Comparison of ENCODE assay signal across 8 cellular contexts in genomic region chr20:53926428-53927028, GRCh38.
DNase-seq lines count a peak whose midpoint lies in the region; ATAC-seq and TF ChIP-seq lines count a peak whose summit lies in the region.

No MANE protein-coding gene starts in this region.

- no peaks in the 10 kb centered on the region for H3K79me2 ChIP-seq in SK-N-SH (ENCODE audit: insufficient read depth)

- DNase-seq in Caki2 (ENCODE audit: low read depth) (peak; percentile 97), SK-N-SH (no peak), fibroblast of peridontal ligament (ENCODE audit: extremely low read depth) (peak; percentile 77), gastrocnemius medialis (no peak), HUDEP-2 (lab: John Stamatoyannopoulos, UW; ENCODE audit: unreplicated experiment in 76 of 76) (no peak), activated gamma-delta T cell (lab: John Stamatoyannopoulos, UW) (no peak)

- CTCF ChIA-PET in SK-N-SH (lab: Yijun Ruan, JAX): interaction anchor here (0.6 to 1.0 kb wide), 3 partner anchors 10 to 512 kb away, joined by 3 to 4 read pairs (median 3); no protein-coding TSS in a partner anchor

- H3K9ac ChIP-seq in SK-N-SH: peak overlapping the region; percentile 50; the same call in 1 of the 2 replicates

- ATAC-seq in GM19372 (IDR thresholded peaks at IDR 0.05; ENCODE audit: low read depth, unreplicated experiment): peak; percentile 51
- ATAC-seq in HG03354 (IDR thresholded peaks at IDR 0.05; ENCODE audit: poor library complexity, severe bottlenecking, unreplicated experiment): peak; percentile 76
- ATAC-seq in gastrocnemius medialis: peak; percentile 39 to 77

- H3K9me2 ChIP-seq in SK-N-SH: no peaks in the 10 kb centered on the region

- no peak for TF ChIP-seq RAD21 in SK-N-SH (IDR thresholded peaks at IDR 0.05; ENCODE audit: low read length)

- POLR2A ChIA-PET in SK-N-SH (lab: Yijun Ruan, JAX): no interaction called here

- H3K4me2 ChIP-seq in SK-N-SH: no peak overlapping the region

- H3K4me1 ChIP-seq in SK-N-SH (ENCODE audit: control insufficient read depth in 1 of 2, insufficient read depth in 2 of 2, low read depth in 1 of 2, low read length in 1 of 2): peaks cover 0 to 7% of the 10 kb centered on the region in 2 experiments; a peak in 2 of 4 replicates
- peaks cover 0 to 16% of the 10 kb centered on the region in 2 donors for H3K4me1 ChIP-seq in gastrocnemius medialis

- H3F3A ChIP-seq in SK-N-SH (replicated peaks; ENCODE audit: insufficient read depth): peaks cover 18% of the 10 kb centered on the region

- H3K36me3 ChIP-seq in SK-N-SH (replicated peaks in 1 of 2; ENCODE audit: control insufficient read depth in 1 of 2, insufficient read depth in 2 of 2, low read length in 1 of 2) (no peaks in the 10 kb centered on the region), gastrocnemius medialis (no peaks in the 10 kb centered on the region)

- H3K27ac ChIP-seq in SK-N-SH (ENCODE audit: low read depth in 2 of 2, low read length in 1 of 2) (peak overlapping the region in 1 of 2 experiments; percentile 73; a peak in 2 of 4 replicates), gastrocnemius medialis (peak overlapping the region in 1 of 4 donors; percentile 52)

- no peak for TF ChIP-seq POLR2A in gastrocnemius medialis (IDR thresholded peaks at IDR 0.05)

- WGBS in SK-N-SH (ENCODE audit: low lambda C conversion rate): 29% methylated on average over 5 of the region's 5 CpGs

- H3K4me3 ChIP-seq in SK-N-SH (ENCODE audit: low read depth in 2 of 2, low read length in 1 of 2) (no peak overlapping the region), gastrocnemius medialis (no peak overlapping the region)

- H3K27me3 ChIP-seq in SK-N-SH (ENCODE audit: insufficient read depth) (no peaks in the 10 kb centered on the region), gastrocnemius medialis (no peaks in the 10 kb centered on the region)

- no peak overlapping the region; the same call in 1 of the 2 replicates for H2AFZ ChIP-seq in SK-N-SH (ENCODE audit: low read depth)

- no peaks in the 10 kb centered on the region for H4K20me1 ChIP-seq in SK-N-SH (ENCODE audit: insufficient read depth)

- in situ Hi-C loops in Caki2 (cut with HindIII; ENCODE audit: low pct_unique_long_range_greater_than_20kb, low sequenced_read_pairs) (no loop called here), gastrocnemius medialis (cut with MboI; ENCODE audit: low sequenced_read_pairs in 4 of 4) (no loop called here)

- intact Hi-C loops in gastrocnemius medialis (cut with DNase I; ENCODE audit: low total_unique reads): no loop called here

- H3K9me3 ChIP-seq in SK-N-SH: no peaks in the 10 kb centered on the region
- H3K9me3 ChIP-seq in gastrocnemius medialis: no peaks in the 10 kb centered on the region

- TF ChIP-seq CTCF in SK-N-SH (IDR thresholded peaks at IDR 0.05) (no peak), gastrocnemius medialis (IDR thresholded peaks at IDR 0.05 in 4 of 5, conservative IDR thresholded peaks at IDR 0.05 in 1 of 5) (no peak)

- peak in 1 of 2 experiments; percentile 63; a peak in 1 of 4 replicates for TF ChIP-seq EP300 in SK-N-SH (IDR thresholded peaks at IDR 0.05; ENCODE audit: borderline replicate concordance in 1 of 2, low read depth in 1 of 2, low read length in 1 of 2)

TF ChIP-seq in SK-N-SH, 30 proteins besides CTCF, POLR2A, EP300 and RAD21 (continues in another document):
- TF ChIP-seq POLR2AphosphoS5 (IDR thresholded peaks at IDR 0.05; ENCODE audit: low read depth, low read length) (peak; percentile 20; the same call in 1 of the 2 replicates), TCF12 (IDR thresholded peaks at IDR 0.05) (peak; percentile 53; the same call in 1 of the 2 replicates), TEAD4 (IDR thresholded peaks at IDR 0.05; ENCODE audit: borderline replicate concordance, insufficient read depth) (no peak), CHD2 (IDR thresholded peaks at IDR 0.05; ENCODE audit: low read length, partially characterized antibody) (no peak), YY1 (IDR thresholded peaks at IDR 0.05; ENCODE audit: low read depth) (no peak), ELF1 (IDR thresholded peaks at IDR 0.05) (0 out of 2 replicates have a peak, but pooled peaks have one; percentile 32), SIN3A (IDR thresholded peaks at IDR 0.05; ENCODE audit: borderline replicate concordance, low read depth, low read length) (no peak), NRF1 (IDR thresholded peaks at IDR 0.05; ENCODE audit: low read depth, low read length) (no peak), GATA2 (CRISPR knock-in tag; IDR thresholded peaks at IDR 0.05) (no peak), REST (IDR thresholded peaks at IDR 0.05; ENCODE audit: low read depth, low read length) (no peak), FOXJ3 (CRISPR knock-in tag; IDR thresholded peaks at IDR 0.05) (no peak), USF1 (IDR thresholded peaks at IDR 0.05; ENCODE audit: borderline replicate concordance, low read depth) (no peak), IRF3 (IDR thresholded peaks at IDR 0.05; ENCODE audit: low read depth, low read length) (no peak), RCOR1 (IDR thresholded peaks at IDR 0.05; ENCODE audit: low read length) (no peak), PBX3 (IDR thresholded peaks at IDR 0.05) (peak; percentile 72), RFX5 (IDR thresholded peaks at IDR 0.05; ENCODE audit: low read length) (no peak), FOXM1 (IDR thresholded peaks at IDR 0.05; ENCODE audit: low read depth) (no peak), JUND (IDR thresholded peaks at IDR 0.05) (peak; percentile 57), EZH2phosphoT487 (IDR thresholded peaks at IDR 0.05; ENCODE audit: borderline replicate concordance, low read depth) (no peak), MAX (IDR thresholded peaks at IDR 0.05; ENCODE audit: low read depth) (peak; percentile 45; the same call in 1 of the 2 replicates), RXRA (IDR thresholded peaks at IDR 0.05; ENCODE audit: borderline replicate concordance, low read depth) (peak; percentile 50; the same call in 1 of the 2 replicates), MEF2A (IDR thresholded peaks at IDR 0.05; ENCODE audit: borderline replicate concordance, low read depth) (0 out of 2 replicates have a peak, but pooled peaks have one; percentile 29)

Comparison
In these comparisons a context has a peak if more than half of its experiments do, and no peak if none do; other contexts are left out.
1. DNase-seq: peak in Caki2 (single experiment) and fibroblast of peridontal ligament (single experiment); none in SK-N-SH (single experiment), gastrocnemius medialis (0 of 2), HUDEP-2 (0 of 76) and activated gamma-delta T cell (single experiment).
2. Peak in every context shown above with its lines, with median percentiles within 50 percentile points of each other: ATAC-seq.